13 cellular contexts compared by ENCODE assay signal in genomic region chr16:24983521-24983920, GRCh38. TPM values are rescaled to one million over a fixed set of nuclear protein-coding genes. Genes with fewer than 3 reads are reported as not detected.
DNase-seq lines count a peak whose midpoint lies in the region; ATAC-seq and TF ChIP-seq lines count a peak whose summit lies in the region.
"Had no signal": no experiment of that assay in that cellular context is flagged by ENCODE, and none has a peak within 500 bp of the region (broad histone marks: within the 10 kb centered on the region; RNA-seq: fewer than 3 reads in every experiment).

No MANE protein-coding gene starts in this region.

- no peak overlapping the region for H2AFZ ChIP-seq in GM23248

- in situ Hi-C loops in GM23248 (cut with MboI) = no loop called here

- H3K4me2 ChIP-seq in GM23248 (ENCODE audit: unreplicated experiment) = no peak overlapping the region

- no peak overlapping the region for H3K4me3 Mint-ChIP-seq in naive thymus-derived CD8-positive, alpha-beta T cell

- TF ChIP-seq EP300 in upper lobe of left lung (IDR thresholded peaks at IDR 0.05) = no peak

- H3K27me3 Mint-ChIP-seq in naive thymus-derived CD8-positive, alpha-beta T cell = no peaks in the 10 kb centered on the region

- DNase-seq in left ventricle myocardium inferior = no peak
- DNase-seq in Right ventricle myocardium superior = no peak
- peak; percentile 95 to 97 for DNase-seq in dermis microvascular lymphatic vessel endothelial cell (ENCODE audit: low read depth in 2 of 2)
- DNase-seq in naive thymus-derived CD8-positive, alpha-beta T cell = no peak
- DNase-seq in upper lobe of left lung = no peak
- no peak for DNase-seq in GM23248
- no peak for DNase-seq in aorta
- DNase-seq: activated gamma-delta T cell; MG63; NCI-H446 treated with DMSO at 0.1 percent for 48 hours; stimulated activated CD4-positive, alpha-beta T cell treated with anti-CD3 and anti-CD28 coated beads, Interleukin-2, amount 100 ng/mL, for 24 hours had no signal

- H3K9me2 ChIP-seq in GM23248 (ENCODE audit: insufficient read depth) = no peaks in the 10 kb centered on the region

- H3K27ac Mint-ChIP-seq in naive thymus-derived CD8-positive, alpha-beta T cell = peak overlapping the region in 7 of 10 donors; percentile 25 to 71 (median 62)

- peak overlapping the region; percentile 88 for H3K27ac ChIP-seq in left ventricle myocardium inferior (replicated peaks)
- peak overlapping the region in 3 of 4 donors; percentile 51 to 71 (median 69) for H3K27ac ChIP-seq in upper lobe of left lung
- no peak overlapping the region for H3K27ac ChIP-seq in GM23248
- H3K27ac ChIP-seq in aorta (ENCODE audit: low read depth in 1 of 2, low read length in 2 of 2) = peak overlapping the region in 1 of 2 donors; percentile 12
- H3K27ac ChIP-seq: HL-60 had no signal

- peaks cover 0 to 4% (median 0%) of the 10 kb centered on the region in 9 donors for H3K9me3 Mint-ChIP-seq in naive thymus-derived CD8-positive, alpha-beta T cell

- ATAC-seq in Right ventricle myocardium superior (ENCODE audit: poor library complexity) = no peak
- no peak for ATAC-seq in naive thymus-derived CD8-positive, alpha-beta T cell
- ATAC-seq in upper lobe of left lung (ENCODE audit: low FRiP score in 2 of 2) = no peak
- ATAC-seq in aorta (ENCODE audit: low FRiP score) = no peak
- no peak for ATAC-seq in HG03520 (IDR thresholded peaks at IDR 0.05; ENCODE audit: unreplicated experiment)

- TF ChIP-seq CTCF in left ventricle myocardium inferior (IDR thresholded peaks at IDR 0.05; ENCODE audit: borderline replicate concordance) = no peak
- no peak for TF ChIP-seq CTCF in upper lobe of left lung (IDR thresholded peaks at IDR 0.05)

- peak overlapping the region; percentile 24 for H3K4me3 ChIP-seq in left ventricle myocardium inferior
- no peak overlapping the region for H3K4me3 ChIP-seq in upper lobe of left lung
- no peak overlapping the region for H3K4me3 ChIP-seq in GM23248
- H3K4me3 ChIP-seq in aorta (ENCODE audit: low read length in 2 of 2) = no peak overlapping the region
- H3K4me3 ChIP-seq: MG63 had no signal

- peaks cover 76% of the 10 kb centered on the region for H3K79me2 ChIP-seq in GM23248 (ENCODE audit: insufficient read depth)

- H3K4me1 Mint-ChIP-seq in naive thymus-derived CD8-positive, alpha-beta T cell = peaks cover 32 to 77% (median 68%) of the 10 kb centered on the region in 4 donors

- POLR2A ChIA-PET in naive thymus-derived CD8-positive, alpha-beta T cell (lab: Charles Lee) = interaction anchor here (1.1 kb wide), 1 partner anchor 65 kb away, joined by 3 read pairs; no protein-coding TSS in a partner anchor

- H3K27me3 ChIP-seq in left ventricle myocardium inferior (ENCODE audit: low read depth) = no peaks in the 10 kb centered on the region
- no peaks in the 10 kb centered on the region for H3K27me3 ChIP-seq in upper lobe of left lung
- no peaks in the 10 kb centered on the region for H3K27me3 ChIP-seq in GM23248 (replicated peaks; ENCODE audit: insufficient read depth)
- no peaks in the 10 kb centered on the region for H3K27me3 ChIP-seq in aorta (ENCODE audit: control insufficient read depth in 1 of 2, insufficient read depth in 2 of 2, low read length in 1 of 2)
- H3K27me3 ChIP-seq: MG63 had no signal

- intact Hi-C loops in left ventricle myocardium inferior (cut with micrococcal nuclease) = no loop called here
- intact Hi-C loops in Right ventricle myocardium superior (cut with DNase I) = no loop called here
- intact Hi-C loops in aorta (cut with DNase I) = loop anchor here in 1 of 2 donors (5.0 kb wide), 1 partner anchor 34 kb away; the partner anchor contains the start of gene ARHGAP17

- no peak overlapping the region for H3K9ac ChIP-seq in GM23248

- H3K4me1 ChIP-seq in left ventricle myocardium inferior = peaks cover 93% of the 10 kb centered on the region
- H3K4me1 ChIP-seq in upper lobe of left lung = peaks cover 45 to 66% (median 59%) of the 10 kb centered on the region in 4 donors
- peaks cover 70% of the 10 kb centered on the region for H3K4me1 ChIP-seq in GM23248 (ENCODE audit: insufficient read depth)
- H3K4me1 ChIP-seq in aorta (ENCODE audit: control insufficient read depth in 1 of 2, insufficient read depth in 2 of 2, low read length in 2 of 2) = peaks cover 0 to 11% of the 10 kb centered on the region in 2 donors

- peaks cover 0 to 12% (median 7%) of the 10 kb centered on the region in 3 donors for H3K36me3 Mint-ChIP-seq in naive thymus-derived CD8-positive, alpha-beta T cell

- no peaks in the 10 kb centered on the region for H4K20me1 ChIP-seq in GM23248 (ENCODE audit: insufficient read depth)

- 55 to 58% methylated on average over 7 of the region's 7 CpGs for WGBS in upper lobe of left lung, 2 donors
- 83 to 87% methylated on average over 7 of the region's 7 CpGs for WGBS in GM23248 (ENCODE audit: low coverage in 1 of 2, low lambda C conversion rate in 2 of 2, missing lambda C conversion rate in 2 of 2), 2 experiments
- WGBS in aorta, 2 donors = 65% methylated on average over 7 of the region's 7 CpGs

- TF ChIP-seq POLR2A in upper lobe of left lung (IDR thresholded peaks at IDR 0.05) = no peak

- peaks cover 6% of the 10 kb centered on the region for H3K9me3 ChIP-seq in left ventricle myocardium inferior (replicated peaks)
- no peaks in the 10 kb centered on the region for H3K9me3 ChIP-seq in upper lobe of left lung
- no peaks in the 10 kb centered on the region for H3K9me3 ChIP-seq in GM23248 (ENCODE audit: low read depth)
- H3K9me3 ChIP-seq in aorta (ENCODE audit: control insufficient read depth, low read length) = no peaks in the 10 kb centered on the region

- H3K36me3 ChIP-seq in left ventricle myocardium inferior = no peaks in the 10 kb centered on the region
- H3K36me3 ChIP-seq in upper lobe of left lung = no peaks in the 10 kb centered on the region
- H3K36me3 ChIP-seq in GM23248 (ENCODE audit: low read depth) = no peaks in the 10 kb centered on the region
- no peaks in the 10 kb centered on the region for H3K36me3 ChIP-seq in aorta (ENCODE audit: control insufficient read depth in 1 of 2, insufficient read depth in 2 of 2, low read length in 1 of 2)

- H3F3A ChIP-seq in GM23248 (ENCODE audit: insufficient read depth) = peaks cover 45% of the 10 kb centered on the region

RNA-seq across cellular contexts. Expression of gene ARHGAP17, which starts 31.6 kb away (rescaled TPM):
- 53.7 TPM for total RNA-seq in left ventricle myocardium inferior
- 54.8 TPM for total RNA-seq in Right ventricle myocardium superior
- 31.8 and 57.5 TPM in 2 replicates for total RNA-seq in dermis microvascular lymphatic vessel endothelial cell
- 10 to 100 TPM; 69.1 to 69.5 TPM for total RNA-seq in naive thymus-derived CD8-positive, alpha-beta T cell
- polyA plus RNA-seq in naive thymus-derived CD8-positive, alpha-beta T cell = 10 to 100 TPM; 18.2 to 38.6 (median 20.5) TPM
- 10 to 100 TPM; 45.1 to 86.6 (median 54.6) TPM for total RNA-seq in upper lobe of left lung
- total RNA-seq in GM23248 (2014; rRNA removed; shearing (Covaris generic)) = 11.6 and 47.7 TPM in 2 replicates
- 45.8 and 53.3 TPM in 2 replicates for polyA plus RNA-seq in GM23248 (2016; fragmentation: Nextera tagmentation; extraction: Ambion mirVana)
- total RNA-seq in aorta = 100 to 1,000 TPM in 1 of 2 donors, 10 to 100 TPM in 1; 95.8 to 122 TPM
- 10 to 100 TPM; 12.9 to 56.7 TPM for polyA plus RNA-seq in aorta

Comparison
In these comparisons a context has a peak if more than half of its experiments do, and no peak if none do; other contexts are left out.
1. DNase-seq: peak in dermis microvascular lymphatic vessel endothelial cell (2 of 2); none in left ventricle myocardium inferior (single experiment), Right ventricle myocardium superior (single experiment), naive thymus-derived CD8-positive, alpha-beta T cell (0 of 10), upper lobe of left lung (0 of 2), GM23248 (single experiment) and aorta (0 of 2).